In genomic region chr9:95875305-95876137, GRCh38 we compare ENCODE assay signal across 8 cellular contexts. TPM values are rescaled to one million over a fixed set of nuclear protein-coding genes. Genes with fewer than 3 reads are reported as not detected.
A peak's percentile ranks its signal among the peaks of the same experiment; 100 is the strongest.
DNase-seq lines count a peak whose midpoint lies in the region; ATAC-seq and TF ChIP-seq lines count a peak whose summit lies in the region.

TSS of gene ERCC6L2 (plus strand) at chr9:95875691. CDS start at chr9:95876039, 348 bp downstream.

- DNase-seq in GDM1 (lab: John Stamatoyannopoulos, UW) (peak; percentile 94), HCEC 1CT (peak; percentile 97), M059J (ENCODE audit: low read depth) (peak; percentile 99), fibroblast of mammary gland (ENCODE audit: low read depth) (peak; percentile 98), neural crest cell (ENCODE audit: low read depth, low spot score) (peak; percentile 94), stomach (peak; percentile 94)

- no peak within 1 kb of the TSS for H3K27ac Mint-ChIP-seq in activated T-helper 17 cell treated with anti-CD3 and anti-CD28 coated beads, Interleukin-2, amount 50 U/mL, for 72 hours
- no peak within 1 kb of the TSS for H3K27ac Mint-ChIP-seq in neural crest cell (ENCODE audit: unreplicated experiment)

- H3K27me3 Mint-ChIP-seq in activated T-helper 17 cell treated with anti-CD3 and anti-CD28 coated beads, Interleukin-2, amount 50 U/mL, for 72 hours = no peaks in the 10 kb centered on the region
- H3K27me3 Mint-ChIP-seq in neural crest cell (ENCODE audit: low read depth) = no peaks in the 10 kb centered on the region

- H3K9me3 ChIP-seq in stomach = no peaks in the 10 kb centered on the region

- H3K4me3 ChIP-seq in fibroblast of mammary gland (ENCODE audit: control insufficient read depth, low read depth, low read length) = no peak within 1 kb of the TSS
- no peak within 1 kb of the TSS for H3K4me3 ChIP-seq in stomach

- no peak for TF ChIP-seq EP300 in stomach (IDR thresholded peaks at IDR 0.05)

- peaks cover 0 to 20% (median 6%) of the 10 kb centered on the region in 4 donors for H3K36me3 ChIP-seq in stomach

- no peak within 1 kb of the TSS for H3K4me3 Mint-ChIP-seq in activated T-helper 17 cell treated with anti-CD3 and anti-CD28 coated beads, Interleukin-2, amount 50 U/mL, for 72 hours
- no peak within 1 kb of the TSS for H3K4me3 Mint-ChIP-seq in neural crest cell

- WGBS in stomach, 5 donors = 0 to 1% (median 0%) methylated on average over 53 to 74 of the region's 74 CpGs

- peaks cover 13% of the 10 kb centered on the region for H3K4me1 Mint-ChIP-seq in activated T-helper 17 cell treated with anti-CD3 and anti-CD28 coated beads, Interleukin-2, amount 50 U/mL, for 72 hours
- peaks cover 18% of the 10 kb centered on the region for H3K4me1 Mint-ChIP-seq in neural crest cell

- H3K27ac ChIP-seq in stomach = peak within 1 kb of the TSS in 1 of 5 donors; percentile 99

- ATAC-seq in activated T-helper 17 cell treated with anti-CD3 and anti-CD28 coated beads, Interleukin-2, amount 50 U/mL, for 72 hours (replicated peaks) = peak; percentile 90

- peaks cover 49% of the 10 kb centered on the region for H3K36me3 Mint-ChIP-seq in activated T-helper 17 cell treated with anti-CD3 and anti-CD28 coated beads, Interleukin-2, amount 50 U/mL, for 72 hours (ENCODE audit: low read depth)
- H3K36me3 Mint-ChIP-seq in neural crest cell (ENCODE audit: low read depth) = peaks cover 23% of the 10 kb centered on the region

- TF ChIP-seq CTCF in fibroblast of mammary gland (conservative IDR thresholded peaks at IDR 0.05; ENCODE audit: control insufficient read depth, insufficient read depth, low read depth, low read length) (no peak), neural crest cell (conservative IDR thresholded peaks at IDR 0.05) (peak; percentile 20), stomach (IDR thresholded peaks at IDR 0.05) (peak in 1 of 7 experiments; percentile 13)

- peaks cover 4 to 25% (median 14%) of the 10 kb centered on the region in 4 donors for H3K4me1 ChIP-seq in stomach

- no peaks in the 10 kb centered on the region for H3K27me3 ChIP-seq in stomach

- intact Hi-C loops in stomach (cut with DNase I; ENCODE audit: low total_unique reads) = no loop called here

- no peaks in the 10 kb centered on the region for H3K9me3 Mint-ChIP-seq in activated T-helper 17 cell treated with anti-CD3 and anti-CD28 coated beads, Interleukin-2, amount 50 U/mL, for 72 hours
- peaks cover 3% of the 10 kb centered on the region for H3K9me3 Mint-ChIP-seq in neural crest cell

- TF ChIP-seq POLR2A in Raji (IDR thresholded peaks at IDR 0.05; ENCODE audit: insufficient read depth, low read depth, low read length) (peak; percentile 84), stomach (IDR thresholded peaks at IDR 0.05) (peak in 2 of 4 donors; percentile 53 to 61)

RNA-seq across cellular contexts. Expression of gene ERCC6L2, which starts in this region (rescaled TPM):
- 31.5 and 70.3 TPM in 2 replicates for total RNA-seq in M059J (2014; rRNA removed; shearing (Covaris generic))
- total RNA-seq in activated T-helper 17 cell treated with anti-CD3 and anti-CD28 coated beads, Interleukin-2, amount 50 U/mL, for 72 hours = 10 to 100 TPM; 24.5 to 35.7 TPM
- total RNA-seq in neural crest cell = 58.1 and 64.3 TPM in 2 replicates
- total RNA-seq in stomach = 100 to 1,000 TPM in 2 of 5 donors, 10 to 100 TPM in 3; 17.7 to 218 (median 66.2) TPM
- 1 to 10 TPM; 3.9 to 6.9 (median 5.4) TPM for polyA plus RNA-seq in stomach
